Comparison of ENCODE assay signal across 8 cellular contexts in genomic region chr16:81036751-81037350, GRCh38. TPM values are rescaled to one million over a fixed set of nuclear protein-coding genes. Genes with fewer than 3 reads are reported as not detected.
A peak's percentile ranks its signal among the peaks of the same experiment; 100 is the strongest.
DNase-seq lines count a peak whose midpoint lies in the region; ATAC-seq, FAIRE-seq and TF ChIP-seq lines count a peak whose summit lies in the region.

No MANE protein-coding gene starts in this region.

- peak overlapping the region; percentile 94 for H3K4me3 Mint-ChIP-seq in HFFc6

- H3K9me3 Mint-ChIP-seq in HFFc6 = no peaks in the 10 kb centered on the region

- H3K36me3 ChIP-seq in ascending aorta (peaks cover 6 to 18% of the 10 kb centered on the region in 2 donors), thyroid gland (peaks cover 6% of the 10 kb centered on the region in 2 donors)

- ATAC-seq in A549 (no peak; a peak in 1 of 6 replicates), left colon (peak; percentile 21)

- peak overlapping the region; percentile 94 for H3K4me3 ChIP-seq in A549
- peak overlapping the region; percentile 90 to 93 for H3K4me3 ChIP-seq in ascending aorta
- H3K4me3 ChIP-seq in thyroid gland (replicated peaks in 1 of 3) = peak overlapping the region; percentile 38 to 64 (median 59)

- TF ChIP-seq RAD21 in A549 (conservative IDR thresholded peaks at IDR 0.05 in 1 of 2, IDR thresholded peaks at IDR 0.05 in 1 of 2) = no peak

- H3K27ac ChIP-seq in A549 (peak overlapping the region; percentile 86 to 96), ascending aorta (no peak overlapping the region), thyroid gland (peak overlapping the region in 1 of 3 donors; percentile 28)

- no peak for FAIRE-seq in A549 (lab: Jason Lieb, UNC)

- TF ChIP-seq POLR2A in A549 (IDR thresholded peaks at IDR 0.05; ENCODE audit: low read length) (no peak), thyroid gland (IDR thresholded peaks at IDR 0.05) (no peak)

- H3K27me3 Mint-ChIP-seq in HFFc6 (ENCODE audit: insufficient read depth) = peaks cover 2% of the 10 kb centered on the region

- H3K4me2 ChIP-seq in A549 = peak overlapping the region; percentile 97

- peak overlapping the region; percentile 73 for H3K27ac Mint-ChIP-seq in HFFc6

- CTCF ChIA-PET in A549 (lab: Yijun Ruan, JAX) = interaction anchor here (0.6 to 3.2 kb wide), 21 partner anchors 9 to 718 kb away, joined by 3 to 38 read pairs (median 5); partner anchors contain the start of genes CENPN and CMC2

- no peaks in the 10 kb centered on the region for H3K27me3 ChIP-seq in ascending aorta
- H3K27me3 ChIP-seq in thyroid gland = no peaks in the 10 kb centered on the region

- intact Hi-C loops in ascending aorta (cut with DNase I) = loop anchor here (5.0 kb wide), 1 partner anchor 700 kb away; no protein-coding TSS in a partner anchor
- intact Hi-C loops in left colon (cut with DNase I, micrococcal nuclease) = no loop called here
- intact Hi-C loops in thyroid gland (cut with DNase I) = loop anchor here (10.0 kb wide), 1 partner anchor 148 kb away; no protein-coding TSS in a partner anchor

- H3K9me3 ChIP-seq in A549 (no peaks in the 10 kb centered on the region), ascending aorta (no peaks in the 10 kb centered on the region), thyroid gland (no peaks in the 10 kb centered on the region)

- no peak for TF ChIP-seq CTCF in A549 (IDR thresholded peaks at IDR 0.05)
- no peak for TF ChIP-seq CTCF in HFFc6 (IDR thresholded peaks at IDR 0.05)
- no peak for TF ChIP-seq CTCF in ascending aorta (IDR thresholded peaks at IDR 0.05)
- TF ChIP-seq CTCF in thyroid gland (IDR thresholded peaks at IDR 0.05) = no peak

- POLR2A ChIA-PET in A549 (lab: Yijun Ruan, JAX) = interaction anchor here (0.5 to 1.3 kb wide), 3 partner anchors 27 to 81 kb away, joined by 3 to 14 read pairs (median 3); partner anchors contain the start of gene C16orf46

- WGBS in A549 (ENCODE audit: missing lambda C conversion rate) = 32% methylated on average over 10 of the region's 10 CpGs
- WGBS in thyroid gland, 2 donors = 24 to 27% methylated on average over 10 of the region's 10 CpGs

- peak in 1 of 2 experiments; percentile 8 for DNase-seq in A549 (ENCODE audit: low read depth in 1 of 2, low spot score in 1 of 2)
- no peak for DNase-seq in HFFc6
- no peak for DNase-seq in ascending aorta (ENCODE audit: low spot score in 2 of 2)
- DNase-seq in left colon = peak in 1 of 2 donors; percentile 8
- no peak for DNase-seq in thyroid gland
- DNase-seq in SHP77 (lab: John Stamatoyannopoulos, UW) = no peak
- no peak for DNase-seq in midbrain (lab: John Stamatoyannopoulos, UW)
- no peak for DNase-seq in activated effector memory CD4-positive, alpha-beta T cell treated with Interleukin-2 at 50 U/mL for 16 hours

- TF ChIP-seq EP300 in A549 (IDR thresholded peaks at IDR 0.05) = no peak

- H3K4me1 ChIP-seq in A549 (peaks cover 9% of the 10 kb centered on the region; the same call in 1 of the 3 replicates), ascending aorta (peaks cover 0 to 9% of the 10 kb centered on the region in 2 donors), thyroid gland (peaks cover 24 to 31% of the 10 kb centered on the region in 2 donors)

- H3K36me3 Mint-ChIP-seq in HFFc6 (ENCODE audit: low read depth) = peaks cover 17% of the 10 kb centered on the region; the same call in 1 of the 2 replicates

- H3K4me1 Mint-ChIP-seq in HFFc6 (ENCODE audit: low read depth) = peaks cover 17% of the 10 kb centered on the region

TF ChIP-seq in A549, 52 proteins besides CTCF, POLR2A, EP300 and RAD21:
- TF ChIP-seq EHMT2 (IDR thresholded peaks at IDR 0.05; ENCODE audit: low read depth) (no peak), NFE2L2 (conservative IDR thresholded peaks at IDR 0.05; ENCODE audit: low read length) (peak; percentile 50), MAFK (IDR thresholded peaks at IDR 0.05; ENCODE audit: partially characterized antibody) (peak; percentile 42)

RNA-seq across cellular contexts. Expression of gene ATMIN, which starts 1.2 kb away (rescaled TPM):
- 50.4 and 56.4 TPM in 2 replicates for polyA plus RNA-seq in A549 (2011; rRNA removed)
- polyA plus RNA-seq in A549 (2012; cell fraction: cytosol; rRNA removed) = 13.0 and 17.0 TPM in 2 replicates
- polyA plus RNA-seq in A549 (2012; cell fraction: nucleus; rRNA removed) = 4.8 and 7.0 TPM in 2 replicates
- polyA plus RNA-seq in A549 (2017; fragmentation: RNase III; extraction: RNeasy Plus Mini Kit Qiagen cat#74134 plus additional on column Dnase treatment) = 26.1 to 26.3 TPM (median 26.2 TPM) in 3 replicates
- polyA minus RNA-seq in A549 (2011; rRNA and poly(A)+ RNA removed) = 34.9 and 37.5 TPM in 2 replicates
- total RNA-seq in HFFc6 (2021; fragmentation: NEBNext Ultra II Directional; extraction: Animal tissue kit (Norgen Biotek cat#: 25700)) = 10 to 100 TPM; 24.3 to 35.6 (median 29.7) TPM
- total RNA-seq in ascending aorta = 11.9 TPM
- 10 to 100 TPM; 25.5 to 34.4 TPM for total RNA-seq in left colon
- total RNA-seq in thyroid gland = 10 to 100 TPM; 49.2 to 57.6 (median 53.3) TPM

RNA-seq across cellular contexts. Expression of gene CENPN, which starts 29.8 kb away (rescaled TPM):
- 89.5 and 101 TPM in 2 replicates for polyA plus RNA-seq in A549 (2011; rRNA removed)
- polyA plus RNA-seq in A549 (2012; cell fraction: cytosol; rRNA removed) = 54.4 and 65.0 TPM in 2 replicates
- polyA plus RNA-seq in A549 (2012; cell fraction: nucleus; rRNA removed) = 12.5 and 17.8 TPM in 2 replicates
- polyA plus RNA-seq in A549 (2017; fragmentation: RNase III; extraction: RNeasy Plus Mini Kit Qiagen cat#74134 plus additional on column Dnase treatment) = 68.4 to 84.3 TPM (median 82.6 TPM) in 3 replicates
- 55.3 and 77.3 TPM in 2 replicates for polyA minus RNA-seq in A549 (2011; rRNA and poly(A)+ RNA removed)
- total RNA-seq in HFFc6 (2021; fragmentation: NEBNext Ultra II Directional; extraction: Animal tissue kit (Norgen Biotek cat#: 25700)) = 10 to 100 TPM; 32.3 to 52.3 (median 50.8) TPM
- not detected for total RNA-seq in ascending aorta
- total RNA-seq in left colon = 1 to 10 TPM; 7.7 to 9.7 TPM
- 10 to 100 TPM in 1 of 4 donors, 1 to 10 TPM in 3; 5.8 to 14.4 (median 6.7) TPM for total RNA-seq in thyroid gland

RNA-seq across cellular contexts. Expression of gene CMC2, which starts 30.2 kb away (rescaled TPM):
- 185 and 207 TPM in 2 replicates for polyA plus RNA-seq in A549 (2011; rRNA removed)
- 175 and 179 TPM in 2 replicates for polyA plus RNA-seq in A549 (2012; cell fraction: cytosol; rRNA removed)
- 72.0 and 85.7 TPM in 2 replicates for polyA plus RNA-seq in A549 (2012; cell fraction: nucleus; rRNA removed)
- 136 to 143 TPM (median 141 TPM) in 3 replicates for polyA plus RNA-seq in A549 (2017; fragmentation: RNase III; extraction: RNeasy Plus Mini Kit Qiagen cat#74134 plus additional on column Dnase treatment)
- 17.3 and 18.5 TPM in 2 replicates for polyA minus RNA-seq in A549 (2011; rRNA and poly(A)+ RNA removed)
- 10 to 100 TPM; 64.7 to 82.7 (median 74.8) TPM for total RNA-seq in HFFc6 (2021; fragmentation: NEBNext Ultra II Directional; extraction: Animal tissue kit (Norgen Biotek cat#: 25700))
- total RNA-seq in ascending aorta = 4.0 TPM
- 10 to 100 TPM; 50.6 to 53.6 TPM for total RNA-seq in left colon
- total RNA-seq in thyroid gland = 10 to 100 TPM; 36.8 to 89.1 (median 59.7) TPM

RNA-seq across cellular contexts. Expression of gene C16orf46, which starts 40.2 kb away (rescaled TPM):
- polyA plus RNA-seq in A549 (2011; rRNA removed) (1.3 and 1.4 TPM in 2 replicates), A549 (2017; fragmentation: RNase III; extraction: RNeasy Plus Mini Kit Qiagen cat#74134 plus additional on column Dnase treatment) (0.37 to 0.83 TPM (median 0.69 TPM) in 3 replicates)
- polyA plus RNA-seq in A549 (2012; cell fraction: cytosol; rRNA removed) = 0.69 and 0.71 TPM in 2 replicates
- polyA plus RNA-seq in A549 (2012; cell fraction: nucleus; rRNA removed) = 0.37 and 0.67 TPM in 2 replicates
- 0.87 TPM in 1 of 2 replicates, not detected in the other for polyA minus RNA-seq in A549 (2011; rRNA and poly(A)+ RNA removed)
- total RNA-seq in HFFc6 (2021; fragmentation: NEBNext Ultra II Directional; extraction: Animal tissue kit (Norgen Biotek cat#: 25700)) = 1 to 10 TPM in 1 of 6 experiments, under 1 TPM in 5; 0.23 to 1.2 (median 0.35) TPM
- total RNA-seq in ascending aorta (not detected), left colon (under 1 TPM; 0.58 to 0.75 TPM), thyroid gland (10 to 100 TPM in 2 of 4 donors, 1 to 10 TPM in 2; 3.1 to 14.2 (median 9.7) TPM)

RNA-seq across cellular contexts. Expression of gene GCSH, which starts 59.3 kb away (rescaled TPM):
- polyA plus RNA-seq in A549 (2011; rRNA removed) (44.0 and 73.5 TPM in 2 replicates), A549 (2017; fragmentation: RNase III; extraction: RNeasy Plus Mini Kit Qiagen cat#74134 plus additional on column Dnase treatment) (66.1 to 76.4 TPM (median 72.7 TPM) in 3 replicates)
- polyA plus RNA-seq in A549 (2012; cell fraction: cytosol; rRNA removed) = 38.7 and 39.6 TPM in 2 replicates
- 13.6 and 14.6 TPM in 2 replicates for polyA plus RNA-seq in A549 (2012; cell fraction: nucleus; rRNA removed)
- polyA minus RNA-seq in A549 (2011; rRNA and poly(A)+ RNA removed) = 3.1 and 5.3 TPM in 2 replicates
- total RNA-seq in HFFc6 (2021; fragmentation: NEBNext Ultra II Directional; extraction: Animal tissue kit (Norgen Biotek cat#: 25700)) = 10 to 100 TPM; 23.6 to 36.1 (median 31.3) TPM
- total RNA-seq in ascending aorta (5.0 TPM), left colon (10 to 100 TPM; 10.2 to 14.7 TPM), thyroid gland (10 to 100 TPM; 48.8 to 82.1 (median 60.7) TPM)

Comparison
In these comparisons a context has a peak if more than half of its experiments do, and no peak if none do; other contexts are left out.
1. H3K27ac ChIP-seq: peak in A549 (2 of 2); none in ascending aorta (0 of 2).
2. intact Hi-C loops: an anchor here in ascending aorta (5.0 kb wide) and thyroid gland (10.0 kb wide); none called in left colon.
3. Peak in every context shown above with its lines, with median percentiles within 50 percentile points of each other: H3K4me3 ChIP-seq.